1 cellular context compared by ENCODE assay signal in genomic region chr14:53152909-53153701, GRCh38.
TF ChIP-seq lines count a peak whose summit lies in the region.

TSS of gene DDHD1 (minus strand) at chr14:53153323. CDS start at chr14:53153098, 225 bp downstream.

TF ChIP-seq in GM23338, 12 proteins besides CTCF, POLR2A, EP300 and RAD21 (continued from another document):
- no peak for TF ChIP-seq REST (IDR thresholded peaks at IDR 0.05; ENCODE audit: unreplicated experiment)
TF ChIP-seq in GM23338: peak in this region for 2.
